ENCODE assay signal across 1 cellular context in genomic region chr17:36722121-36722902, GRCh38.
TF ChIP-seq lines count a peak whose summit lies in the region.

No MANE protein-coding gene starts in this region.

TF ChIP-seq in K562, 482 proteins besides CTCF, POLR2A, EP300 and RAD21 (continued from another document and continues in another):
- TF ChIP-seq RERE (CRISPR knock-in tag; IDR thresholded peaks at IDR 0.05; ENCODE audit: borderline replicate concordance) (no peak), SOX6 (IDR thresholded peaks at IDR 0.05) (0 out of 2 replicates have a peak, but pooled peaks have one; percentile 6), ZBTB33 (CRISPR knock-in tag; IDR thresholded peaks at IDR 0.05) (no peak), ZHX1 (conservative IDR thresholded peaks at IDR 0.05; ENCODE audit: low read length) (no peak), ID3 (CRISPR knock-in tag; IDR thresholded peaks at IDR 0.05) (no peak), ID3 (tag; IDR thresholded peaks at IDR 0.05) (no peak), IRF2 (CRISPR knock-in tag; IDR thresholded peaks at IDR 0.05) (no peak), RBM25 (IDR thresholded peaks at IDR 0.05; ENCODE audit: low read depth, low read length, severe bottlenecking) (no peak), FOXP1 (CRISPR knock-in tag; IDR thresholded peaks at IDR 0.05) (no peak), ZNF263 (CRISPR knock-in tag; IDR thresholded peaks at IDR 0.05; ENCODE audit: borderline replicate concordance) (no peak), GMEB1 (CRISPR knock-in tag; IDR thresholded peaks at IDR 0.05) (peak; percentile 47; the same call in 1 of the 2 replicates), ZNF79 (CRISPR knock-in tag; IDR thresholded peaks at IDR 0.05; ENCODE audit: low read depth) (no peak), TCFL5 (CRISPR knock-in tag; conservative IDR thresholded peaks at IDR 0.05) (no peak), E2F6 (IDR thresholded peaks at IDR 0.05; ENCODE audit: borderline replicate concordance in 1 of 2, extremely low read depth in 1 of 2, insufficient read depth in 1 of 2, insufficient read length in 1 of 2, low read depth in 1 of 2, low read length in 1 of 2, poor library complexity in 1 of 2, severe bottlenecking in 1 of 2) (peak; percentile 60 to 85), DPF2 (IDR thresholded peaks at IDR 0.05) (peak; percentile 10), BCOR (IDR thresholded peaks at IDR 0.05) (0 out of 2 replicates have a peak, but pooled peaks have one; percentile 1), NFRKB (IDR thresholded peaks at IDR 0.05; ENCODE audit: low read depth) (peak; percentile 86; the same call in 1 of the 2 replicates), VEZF1 (CRISPR knock-in tag; IDR thresholded peaks at IDR 0.05) (peak; percentile 98), KDM1A (IDR thresholded peaks at IDR 0.05) (0 out of 4 replicates have a peak, but pooled peaks of 1 of the 2 experiments have one; percentile 5), ZNF436 (CRISPR knock-in tag; IDR thresholded peaks at IDR 0.05) (no peak), CBFA2T3 (IDR thresholded peaks at IDR 0.05) (peak; percentile 37; the same call in 1 of the 2 replicates), MXI1 (IDR thresholded peaks at IDR 0.05; ENCODE audit: low read depth, low read length) (no peak), SETDB1 (IDR thresholded peaks at IDR 0.05; ENCODE audit: low read length) (no peak), HNRNPLL (IDR thresholded peaks at IDR 0.05; ENCODE audit: low read depth, low read length, poor library complexity, severe bottlenecking) (peak; percentile 78), DMBX1 (CRISPR knock-in tag; IDR thresholded peaks at IDR 0.05; ENCODE audit: borderline replicate concordance) (peak; percentile 38; the same call in 1 of the 2 replicates), ZNF644 (tag; IDR thresholded peaks at IDR 0.05; ENCODE audit: low read depth) (no peak; the same call in 1 of the 2 replicates), ZNF583 (CRISPR knock-in tag; IDR thresholded peaks at IDR 0.05) (no peak), ZNF561 (CRISPR knock-in tag; conservative IDR thresholded peaks at IDR 0.05) (no peak), ZNF282 (CRISPR knock-in tag; IDR thresholded peaks at IDR 0.05) (no peak), RB1 (IDR thresholded peaks at IDR 0.05; ENCODE audit: low read depth) (peak; percentile 54; the same call in 1 of the 2 replicates), HDAC6 (IDR thresholded peaks at IDR 0.05; ENCODE audit: low read depth, low read length) (no peak), ESRRA (IDR thresholded peaks at IDR 0.05; ENCODE audit: borderline replicate concordance, low read depth) (peak; percentile 89; the same call in 1 of the 2 replicates), MLX (CRISPR knock-in tag; conservative IDR thresholded peaks at IDR 0.05) (no peak), ZKSCAN8 (CRISPR knock-in tag; IDR thresholded peaks at IDR 0.05) (no peak), ZNF639 (CRISPR knock-in tag; conservative IDR thresholded peaks at IDR 0.05 in 1 of 2, IDR thresholded peaks at IDR 0.05 in 1 of 2) (0 out of 4 replicates have a peak, but pooled peaks of 1 of the 2 experiments have one; percentile 19), RBBP5 (IDR thresholded peaks at IDR 0.05; ENCODE audit: borderline replicate concordance, insufficient read depth, low read length, poor library complexity, severe bottlenecking) (peak; percentile 33), ATF1 (CRISPR knock-in tag; IDR thresholded peaks at IDR 0.05) (no peak), ATF1 (tag; IDR thresholded peaks at IDR 0.05) (peak; percentile 63), NRF1 (conservative IDR thresholded peaks at IDR 0.05 in 1 of 2, IDR thresholded peaks at IDR 0.05 in 1 of 2) (peak; percentile 95 to 96), FOXA3 (CRISPR knock-in tag; conservative IDR thresholded peaks at IDR 0.05 in 1 of 2, IDR thresholded peaks at IDR 0.05 in 1 of 2) (no peak), ERF (CRISPR knock-in tag; IDR thresholded peaks at IDR 0.05) (0 out of 2 replicates have a peak, but pooled peaks have one; percentile 27), ZNF174 (CRISPR knock-in tag; IDR thresholded peaks at IDR 0.05) (no peak), HNRNPL (IDR thresholded peaks at IDR 0.05; ENCODE audit: low read depth, low read length) (peak; percentile 5; the same call in 1 of the 2 replicates), CXXC5 (CRISPR knock-in tag; IDR thresholded peaks at IDR 0.05) (peak; percentile 70), ZNF57 (CRISPR knock-in tag; IDR thresholded peaks at IDR 0.05) (no peak)
- TF ChIP-seq, protein P1, sequence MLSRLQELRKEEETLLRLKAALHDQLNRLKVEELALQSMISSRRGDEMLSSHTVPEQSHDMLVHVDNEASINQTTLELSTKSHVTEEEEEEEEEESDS (CRISPR knock-in tag; IDR thresholded peaks at IDR 0.05): no peak
- TF ChIP-seq, protein P2, sequence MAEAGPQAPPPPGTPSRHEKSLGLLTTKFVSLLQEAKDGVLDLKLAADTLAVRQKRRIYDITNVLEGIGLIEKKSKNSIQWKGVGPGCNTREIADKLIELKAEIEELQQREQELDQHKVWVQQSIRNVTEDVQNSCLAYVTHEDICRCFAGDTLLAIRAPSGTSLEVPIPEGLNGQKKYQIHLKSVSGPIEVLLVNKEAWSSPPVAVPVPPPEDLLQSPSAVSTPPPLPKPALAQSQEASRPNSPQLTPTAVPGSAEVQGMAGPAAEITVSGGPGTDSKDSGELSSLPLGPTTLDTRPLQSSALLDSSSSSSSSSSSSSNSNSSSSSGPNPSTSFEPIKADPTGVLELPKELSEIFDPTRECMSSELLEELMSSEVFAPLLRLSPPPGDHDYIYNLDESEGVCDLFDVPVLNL (CRISPR knock-in tag; IDR thresholded peaks at IDR 0.05; ENCODE audit: low read depth): no peak
